ENCODE assay signal across 1 cellular context in genomic region chr3:122081543-122081942, GRCh38.
TF ChIP-seq lines count a peak whose summit lies in the region.

No MANE protein-coding gene starts in this region.

TF ChIP-seq in GM12878, 131 proteins besides CTCF, POLR2A, EP300 and RAD21 (continued from another document and continues in another):
- TF ChIP-seq ZNF687 (IDR thresholded peaks at IDR 0.05), result peak; percentile 74
- peak; percentile 67; the same call in 1 of the 2 replicates for TF ChIP-seq NBN (IDR thresholded peaks at IDR 0.05)
- TF ChIP-seq HCFC1 (IDR thresholded peaks at IDR 0.05; ENCODE audit: low read length), result no peak
- TF ChIP-seq YBX1 (IDR thresholded peaks at IDR 0.05), result no peak
- no peak for TF ChIP-seq POLR2AphosphoS2 (IDR thresholded peaks at IDR 0.05; ENCODE audit: low read depth, low read length)
- peak; percentile 91 for TF ChIP-seq IRF4 (IDR thresholded peaks at IDR 0.05; ENCODE audit: low read depth, low read length)
- no peak for TF ChIP-seq USF1 (IDR thresholded peaks at IDR 0.05; ENCODE audit: borderline replicate concordance, extremely low read length, insufficient read depth, low read depth, low read length)
- peak; percentile 78 for TF ChIP-seq JUND (IDR thresholded peaks at IDR 0.05; ENCODE audit: low read depth, low read length)
- TF ChIP-seq ZNF207 (IDR thresholded peaks at IDR 0.05; ENCODE audit: borderline replicate concordance), result no peak
- TF ChIP-seq, protein P1, sequence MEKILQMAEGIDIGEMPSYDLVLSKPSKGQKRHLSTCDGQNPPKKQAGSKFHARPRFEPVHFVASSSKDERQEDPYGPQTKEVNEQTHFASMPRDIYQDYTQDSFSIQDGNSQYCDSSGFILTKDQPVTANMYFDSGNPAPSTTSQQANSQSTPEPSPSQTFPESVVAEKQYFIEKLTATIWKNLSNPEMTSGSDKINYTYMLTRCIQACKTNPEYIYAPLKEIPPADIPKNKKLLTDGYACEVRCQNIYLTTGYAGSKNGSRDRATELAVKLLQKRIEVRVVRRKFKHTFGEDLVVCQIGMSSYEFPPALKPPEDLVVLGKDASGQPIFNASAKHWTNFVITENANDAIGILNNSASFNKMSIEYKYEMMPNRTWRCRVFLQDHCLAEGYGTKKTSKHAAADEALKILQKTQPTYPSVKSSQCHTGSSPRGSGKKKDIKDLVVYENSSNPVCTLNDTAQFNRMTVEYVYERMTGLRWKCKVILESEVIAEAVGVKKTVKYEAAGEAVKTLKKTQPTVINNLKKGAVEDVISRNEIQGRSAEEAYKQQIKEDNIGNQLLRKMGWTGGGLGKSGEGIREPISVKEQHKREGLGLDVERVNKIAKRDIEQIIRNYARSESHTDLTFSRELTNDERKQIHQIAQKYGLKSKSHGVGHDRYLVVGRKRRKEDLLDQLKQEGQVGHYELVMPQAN (conservative IDR thresholded peaks at IDR 0.05), result 0 out of 2 replicates have a peak, but pooled peaks have one; percentile 17
- peak; percentile 51 for TF ChIP-seq ATF7 (IDR thresholded peaks at IDR 0.05; ENCODE audit: low read depth)
- no peak for TF ChIP-seq ATF3 (IDR thresholded peaks at IDR 0.05; ENCODE audit: borderline replicate concordance, extremely low read depth, low read depth, low read length)
- no peak for TF ChIP-seq STAT1 (conservative IDR thresholded peaks at IDR 0.05)
- TF ChIP-seq ASH2L (IDR thresholded peaks at IDR 0.05; ENCODE audit: borderline replicate concordance, low read depth), result no peak
- peak; percentile 59; the same call in 1 of the 2 replicates for TF ChIP-seq MEF2A (IDR thresholded peaks at IDR 0.05; ENCODE audit: insufficient read depth, low read depth, low read length)
- TF ChIP-seq RUNX3 (IDR thresholded peaks at IDR 0.05; ENCODE audit: low read length), result peak; percentile 84
- TF ChIP-seq PAX8 (IDR thresholded peaks at IDR 0.05), result no peak
- peak; percentile 83 for TF ChIP-seq FOXM1 (IDR thresholded peaks at IDR 0.05; ENCODE audit: low read depth, low read length)
- TF ChIP-seq SMC3 (IDR thresholded peaks at IDR 0.05; ENCODE audit: borderline replicate concordance, low read length), result no peak
- no peak for TF ChIP-seq KDM1A (IDR thresholded peaks at IDR 0.05; ENCODE audit: borderline replicate concordance)
- TF ChIP-seq SIN3A (IDR thresholded peaks at IDR 0.05; ENCODE audit: low read depth, low read length), result no peak
- TF ChIP-seq, protein P2, sequence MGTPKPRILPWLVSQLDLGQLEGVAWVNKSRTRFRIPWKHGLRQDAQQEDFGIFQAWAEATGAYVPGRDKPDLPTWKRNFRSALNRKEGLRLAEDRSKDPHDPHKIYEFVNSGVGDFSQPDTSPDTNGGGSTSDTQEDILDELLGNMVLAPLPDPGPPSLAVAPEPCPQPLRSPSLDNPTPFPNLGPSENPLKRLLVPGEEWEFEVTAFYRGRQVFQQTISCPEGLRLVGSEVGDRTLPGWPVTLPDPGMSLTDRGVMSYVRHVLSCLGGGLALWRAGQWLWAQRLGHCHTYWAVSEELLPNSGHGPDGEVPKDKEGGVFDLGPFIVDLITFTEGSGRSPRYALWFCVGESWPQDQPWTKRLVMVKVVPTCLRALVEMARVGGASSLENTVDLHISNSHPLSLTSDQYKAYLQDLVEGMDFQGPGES (IDR thresholded peaks at IDR 0.05), result no peak
- peak; percentile 64; the same call in 1 of the 2 replicates for TF ChIP-seq STAT3 (IDR thresholded peaks at IDR 0.05; ENCODE audit: low read depth, low read length)
- TF ChIP-seq, protein P3, sequence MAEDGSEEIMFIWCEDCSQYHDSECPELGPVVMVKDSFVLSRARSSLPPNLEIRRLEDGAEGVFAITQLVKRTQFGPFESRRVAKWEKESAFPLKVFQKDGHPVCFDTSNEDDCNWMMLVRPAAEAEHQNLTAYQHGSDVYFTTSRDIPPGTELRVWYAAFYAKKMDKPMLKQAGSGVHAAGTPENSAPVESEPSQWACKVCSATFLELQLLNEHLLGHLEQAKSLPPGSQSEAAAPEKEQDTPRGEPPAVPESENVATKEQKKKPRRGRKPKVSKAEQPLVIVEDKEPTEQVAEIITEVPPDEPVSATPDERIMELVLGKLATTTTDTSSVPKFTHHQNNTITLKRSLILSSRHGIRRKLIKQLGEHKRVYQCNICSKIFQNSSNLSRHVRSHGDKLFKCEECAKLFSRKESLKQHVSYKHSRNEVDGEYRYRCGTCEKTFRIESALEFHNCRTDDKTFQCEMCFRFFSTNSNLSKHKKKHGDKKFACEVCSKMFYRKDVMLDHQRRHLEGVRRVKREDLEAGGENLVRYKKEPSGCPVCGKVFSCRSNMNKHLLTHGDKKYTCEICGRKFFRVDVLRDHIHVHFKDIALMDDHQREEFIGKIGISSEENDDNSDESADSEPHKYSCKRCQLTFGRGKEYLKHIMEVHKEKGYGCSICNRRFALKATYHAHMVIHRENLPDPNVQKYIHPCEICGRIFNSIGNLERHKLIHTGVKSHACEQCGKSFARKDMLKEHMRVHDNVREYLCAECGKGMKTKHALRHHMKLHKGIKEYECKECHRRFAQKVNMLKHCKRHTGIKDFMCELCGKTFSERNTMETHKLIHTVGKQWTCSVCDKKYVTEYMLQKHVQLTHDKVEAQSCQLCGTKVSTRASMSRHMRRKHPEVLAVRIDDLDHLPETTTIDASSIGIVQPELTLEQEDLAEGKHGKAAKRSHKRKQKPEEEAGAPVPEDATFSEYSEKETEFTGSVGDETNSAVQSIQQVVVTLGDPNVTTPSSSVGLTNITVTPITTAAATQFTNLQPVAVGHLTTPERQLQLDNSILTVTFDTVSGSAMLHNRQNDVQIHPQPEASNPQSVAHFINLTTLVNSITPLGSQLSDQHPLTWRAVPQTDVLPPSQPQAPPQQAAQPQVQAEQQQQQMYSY (CRISPR knock-in tag; IDR thresholded peaks at IDR 0.05), result no peak
- TF ChIP-seq, protein P4, sequence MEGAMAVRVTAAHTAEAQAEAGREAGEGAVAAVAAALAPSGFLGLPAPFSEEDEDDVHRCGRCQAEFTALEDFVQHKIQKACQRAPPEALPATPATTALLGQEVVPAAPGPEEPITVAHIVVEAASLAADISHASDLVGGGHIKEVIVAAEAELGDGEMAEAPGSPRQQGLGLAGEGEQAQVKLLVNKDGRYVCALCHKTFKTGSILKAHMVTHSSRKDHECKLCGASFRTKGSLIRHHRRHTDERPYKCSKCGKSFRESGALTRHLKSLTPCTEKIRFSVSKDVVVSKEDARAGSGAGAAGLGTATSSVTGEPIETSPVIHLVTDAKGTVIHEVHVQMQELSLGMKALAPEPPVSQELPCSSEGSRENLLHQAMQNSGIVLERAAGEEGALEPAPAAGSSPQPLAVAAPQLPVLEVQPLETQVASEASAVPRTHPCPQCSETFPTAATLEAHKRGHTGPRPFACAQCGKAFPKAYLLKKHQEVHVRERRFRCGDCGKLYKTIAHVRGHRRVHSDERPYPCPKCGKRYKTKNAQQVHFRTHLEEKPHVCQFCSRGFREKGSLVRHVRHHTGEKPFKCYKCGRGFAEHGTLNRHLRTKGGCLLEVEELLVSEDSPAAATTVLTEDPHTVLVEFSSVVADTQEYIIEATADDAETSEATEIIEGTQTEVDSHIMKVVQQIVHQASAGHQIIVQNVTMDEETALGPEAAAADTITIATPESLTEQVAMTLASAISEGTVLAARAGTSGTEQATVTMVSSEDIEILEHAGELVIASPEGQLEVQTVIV (IDR thresholded peaks at IDR 0.05; ENCODE audit: borderline replicate concordance, partially characterized antibody), result no peak
- no peak for TF ChIP-seq KAT2A (conservative IDR thresholded peaks at IDR 0.05; ENCODE audit: control insufficient read depth, low read depth, low read length)
- no peak for TF ChIP-seq SREBF2 (IDR thresholded peaks at IDR 0.05; ENCODE audit: low read length)
- no peak for TF ChIP-seq ZBTB11 (CRISPR knock-in tag; IDR thresholded peaks at IDR 0.05)
- TF ChIP-seq NR2C2 (IDR thresholded peaks at IDR 0.05; ENCODE audit: borderline replicate concordance, control insufficient read depth, insufficient read length, low read depth), result no peak
- no peak for TF ChIP-seq NFYA (IDR thresholded peaks at IDR 0.05; ENCODE audit: borderline replicate concordance, low read depth, low read length)
- no peak for TF ChIP-seq NR2C1 (IDR thresholded peaks at IDR 0.05)
- peak; percentile 62; the same call in 1 of the 2 replicates for TF ChIP-seq CHD2 (IDR thresholded peaks at IDR 0.05; ENCODE audit: borderline replicate concordance, low read depth, low read length)
- no peak for TF ChIP-seq MTA3 (IDR thresholded peaks at IDR 0.05; ENCODE audit: borderline replicate concordance, low read length)
- TF ChIP-seq CREM (IDR thresholded peaks at IDR 0.05; ENCODE audit: low read depth), result peak; percentile 73; the same call in 1 of the 2 replicates
- TF ChIP-seq PBX3 (IDR thresholded peaks at IDR 0.05; ENCODE audit: insufficient replicate concordance, low read depth, low read length), result no peak
- TF ChIP-seq, protein P5, sequence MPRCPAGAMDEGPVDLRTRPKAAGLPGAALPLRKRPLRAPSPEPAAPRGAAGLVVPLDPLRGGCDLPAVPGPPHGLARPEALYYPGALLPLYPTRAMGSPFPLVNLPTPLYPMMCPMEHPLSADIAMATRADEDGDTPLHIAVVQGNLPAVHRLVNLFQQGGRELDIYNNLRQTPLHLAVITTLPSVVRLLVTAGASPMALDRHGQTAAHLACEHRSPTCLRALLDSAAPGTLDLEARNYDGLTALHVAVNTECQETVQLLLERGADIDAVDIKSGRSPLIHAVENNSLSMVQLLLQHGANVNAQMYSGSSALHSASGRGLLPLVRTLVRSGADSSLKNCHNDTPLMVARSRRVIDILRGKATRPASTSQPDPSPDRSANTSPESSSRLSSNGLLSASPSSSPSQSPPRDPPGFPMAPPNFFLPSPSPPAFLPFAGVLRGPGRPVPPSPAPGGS (IDR thresholded peaks at IDR 0.05; ENCODE audit: borderline replicate concordance, insufficient read depth, low read depth, low read length, poor library complexity, severe bottlenecking), result peak; percentile 48
- no peak for TF ChIP-seq NRF1 (conservative IDR thresholded peaks at IDR 0.05; ENCODE audit: low read depth, low read length)
